ENCODE assay signal across 14 cellular contexts in the genomic region with DNA sequence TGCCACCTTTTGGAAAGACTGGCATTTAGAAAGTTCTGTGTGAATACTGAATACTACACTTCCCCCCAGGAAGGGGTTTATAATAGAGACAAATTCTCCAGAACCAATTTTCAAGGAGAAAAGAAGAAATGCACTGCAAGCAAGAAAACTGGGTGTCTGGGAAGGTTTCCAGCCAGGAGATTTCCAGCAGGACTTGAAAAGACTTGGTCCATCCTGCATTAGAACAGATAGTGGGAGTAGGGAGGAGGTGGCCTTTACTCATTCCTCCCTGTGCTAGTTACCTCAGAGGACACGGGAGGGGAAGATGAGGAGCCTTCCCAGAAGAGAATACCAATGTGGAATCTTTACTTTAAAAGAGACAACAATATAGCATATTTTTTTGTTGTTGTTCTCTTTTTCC.
DNase-seq lines count a peak whose midpoint lies in the region; ATAC-seq and TF ChIP-seq lines count a peak whose summit lies in the region.
"Had no signal": no experiment of that assay in that cellular context is flagged by ENCODE, and none has a peak within 500 bp of the region (broad histone marks: within the 10 kb centered on the region; RNA-seq: fewer than 3 reads in every experiment).

No MANE protein-coding gene starts in this region.

- H3K4me3 Mint-ChIP-seq in nephron progenitor cell: no peak overlapping the region
- H3K4me3 Mint-ChIP-seq: B cell; CD4-positive, alpha-beta T cell; CD8-positive, alpha-beta T cell had no signal

- peak overlapping the region; percentile 31 for H3K27ac Mint-ChIP-seq in nephron progenitor cell
- H3K27ac Mint-ChIP-seq: B cell; CD4-positive, alpha-beta T cell; CD8-positive, alpha-beta T cell had no signal

- peaks cover 4% of the 10 kb centered on the region for H3K27me3 Mint-ChIP-seq in nephron progenitor cell (ENCODE audit: low read depth, poor library complexity)
- H3K27me3 Mint-ChIP-seq: CD4-positive, alpha-beta T cell had no signal

- H3K9me3 Mint-ChIP-seq in nephron progenitor cell: no peaks in the 10 kb centered on the region
- H3K9me3 Mint-ChIP-seq: CD4-positive, alpha-beta T cell; CD8-positive, alpha-beta T cell had no signal

- H3K36me3 Mint-ChIP-seq in nephron progenitor cell (ENCODE audit: low read depth): no peaks in the 10 kb centered on the region
- H3K36me3 Mint-ChIP-seq: CD8-positive, alpha-beta T cell had no signal

- no peak for ATAC-seq in HG02938 (IDR thresholded peaks at IDR 0.05; ENCODE audit: unreplicated experiment)
- ATAC-seq: A549; CD8-positive, alpha-beta T cell had no signal

- H3K4me1 Mint-ChIP-seq in nephron progenitor cell: peaks cover 8% of the 10 kb centered on the region
- H3K4me1 Mint-ChIP-seq: B cell had no signal

- peak; percentile 35 for DNase-seq in inferior parietal cortex (ENCODE audit: extremely low spot score)
- DNase-seq in nephron progenitor cell: no peak
- peak; percentile 60 for DNase-seq in superior temporal gyrus (ENCODE audit: extremely low spot score)
- DNase-seq in stimulated activated CD4-positive, alpha-beta T cell treated with anti-CD3 and anti-CD28 coated beads, Interleukin-2, amount 100 ng/mL, for 48 hours: no peak
- DNase-seq: AML-193; Caco-2; Calu3; CD4-positive, alpha-beta T cell; CD8-positive, alpha-beta T cell; DMS79 treated with DMSO at 0.1 percent for 48 hours; GF-D8 had no signal

- TF ChIP-seq CTCF in nephron progenitor cell (IDR thresholded peaks at IDR 0.05): no peak

Comparison
In these comparisons a context has a peak if more than half of its experiments do, and no peak if none do; other contexts are left out.
1. DNase-seq: peak in inferior parietal cortex (single experiment) and superior temporal gyrus (single experiment); none in nephron progenitor cell (single experiment) and stimulated activated CD4-positive, alpha-beta T cell treated with anti-CD3 and anti-CD28 coated beads, Interleukin-2, amount 100 ng/mL, for 48 hours (0 of 2).